ENCODE assay signal across 8 cellular contexts in the genomic region with DNA sequence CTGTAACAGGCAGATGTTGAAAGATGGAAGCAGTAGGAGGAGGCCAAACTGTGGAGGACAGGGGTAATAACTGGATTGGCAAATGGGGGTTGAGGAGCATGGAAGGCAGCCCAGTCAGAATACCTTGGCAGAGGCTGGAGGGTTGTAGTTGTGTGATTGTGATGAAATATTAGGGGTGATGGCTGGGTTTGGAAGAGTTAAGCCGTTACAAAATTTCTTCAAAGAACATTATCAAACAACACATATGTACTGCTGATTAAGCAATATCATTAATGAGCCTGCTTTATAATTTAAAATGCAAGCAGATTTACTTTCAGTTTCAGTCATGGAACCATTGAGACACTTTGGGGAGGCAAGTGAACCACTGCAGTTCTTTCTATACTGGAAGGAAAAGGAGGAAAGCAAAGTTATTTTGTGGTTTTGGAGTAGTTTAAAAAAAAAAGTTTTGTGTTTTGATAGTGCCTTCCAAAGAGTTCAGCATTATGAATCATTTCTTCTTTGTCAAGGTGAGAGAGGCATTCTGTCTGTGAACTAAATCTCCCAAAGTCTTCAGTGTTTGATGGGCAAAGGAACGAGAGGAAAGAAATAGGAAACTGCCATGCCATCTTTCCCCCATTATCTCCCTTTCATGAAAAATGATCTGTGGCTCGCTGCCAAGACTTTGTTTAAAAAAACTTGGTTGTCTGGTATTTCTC. TPM values are rescaled to one million over a fixed set of nuclear protein-coding genes. Genes with fewer than 3 reads are reported as not detected.
DNase-seq lines count a peak whose midpoint lies in the region; ATAC-seq and TF ChIP-seq lines count a peak whose summit lies in the region.

No MANE protein-coding gene starts in this region.

- ATAC-seq in GM18867 (IDR thresholded peaks at IDR 0.05; ENCODE audit: unreplicated experiment) (no peak), GM19324 (IDR thresholded peaks at IDR 0.05; ENCODE audit: low FRiP score, unreplicated experiment) (no peak)

- H3K4me3 ChIP-seq in choroid plexus epithelial cell (ENCODE audit: low read depth, low read length) = peak overlapping the region; percentile 13

- DNase-seq in Caki2 (ENCODE audit: low read depth) (peak; percentile 76), NCI-H748 treated with DMSO at 0.1 percent for 48 hours (lab: John Stamatoyannopoulos, UW) (peak; percentile 7), choroid plexus epithelial cell (ENCODE audit: low read depth) (peak; percentile 89), myocyte (ENCODE audit: low read depth) (peak; percentile 69), NCI-H524 treated with DMSO at 0.1 percent for 48 hours (lab: John Stamatoyannopoulos, UW) (no peak), GM19238 (ENCODE audit: insufficient read length, low spot score) (no peak)

- TF ChIP-seq CTCF in choroid plexus epithelial cell (conservative IDR thresholded peaks at IDR 0.05; ENCODE audit: low read depth, low read length) = no peak

- in situ Hi-C loops in Caki2 (cut with HindIII; ENCODE audit: low pct_unique_long_range_greater_than_20kb, low sequenced_read_pairs) = no loop called here

RNA-seq across cellular contexts. Expression of a gene that starts 20.7 kb away (rescaled TPM):
- 8.8 and 10.0 TPM in 2 replicates for total RNA-seq in Caki2 (2014; rRNA removed; shearing (Covaris generic); ENCODE audit: low replicate concordance)
- 49.2 and 58.6 TPM in 2 replicates for total RNA-seq in myocyte
- 12.9 TPM for polyA plus RNA-seq in myocyte (2012)

Comparison
In these comparisons a context has a peak if more than half of its experiments do, and no peak if none do; other contexts are left out.
1. DNase-seq: peak in Caki2 (single experiment), NCI-H748 treated with DMSO at 0.1 percent for 48 hours (single experiment), choroid plexus epithelial cell (single experiment) and myocyte (single experiment); none in NCI-H524 treated with DMSO at 0.1 percent for 48 hours (single experiment) and GM19238 (single experiment).